21 cellular contexts compared by ENCODE assay signal in the genomic region with DNA sequence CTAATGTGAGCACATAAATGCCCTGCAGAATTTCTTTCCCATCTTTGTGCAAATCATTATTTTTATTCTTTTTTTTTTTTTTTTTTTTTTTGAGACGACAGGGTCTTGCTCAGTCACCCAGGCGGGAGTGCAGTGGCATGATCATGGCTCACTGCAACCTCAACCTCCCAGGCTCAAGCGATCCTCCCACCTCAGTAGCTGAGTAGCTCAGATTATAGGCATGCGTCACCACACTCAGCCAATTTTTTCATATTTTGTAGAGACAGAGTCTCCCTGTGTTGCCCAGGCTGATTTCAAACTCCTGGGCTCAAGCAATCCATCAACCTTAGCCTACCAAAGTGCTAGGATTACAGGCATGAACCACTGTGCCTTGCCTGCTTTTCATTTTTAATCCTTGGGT.
"Had no signal": no experiment of that assay in that cellular context is flagged by ENCODE, and none has a peak within 500 bp of the region (broad histone marks: within the 10 kb centered on the region; RNA-seq: fewer than 3 reads in every experiment).

No MANE protein-coding gene starts in this region.

- FAIRE-seq: colon had no signal

- H3K4me3 ChIP-seq: heart right ventricle, uterus had no signal

- ATAC-seq: activated CD4-positive, alpha-beta T cell treated with anti-CD3 and anti-CD28 coated beads for 36 hours; activated T-cell treated with anti-CD3 and anti-CD28 coated beads, Interleukin-2, amount 50 U/mL, for 4 hours; left colon; WTC11 had no signal

- H3K27ac ChIP-seq: epithelial cell of prostate had no signal

- H3K9me3 ChIP-seq: heart right ventricle, uterus had no signal

- H3K27me3 ChIP-seq: heart right ventricle, uterus had no signal

- H3K36me3 ChIP-seq: uterus had no signal

- DNase-seq: activated CD4-positive, alpha-beta T cell treated with anti-CD3 and anti-CD28 coated beads for 36 hours; activated CD4-positive, alpha-beta T cell treated with anti-CD3 and anti-CD28 coated beads, Interleukin-2, amount 50 U/mL, for 4 hours; activated CD8-positive, alpha-beta memory T cell treated with anti-CD3 and anti-CD28 coated beads, Interleukin-2, amount 50 U/mL, for 48 hours; activated naive CD4-positive, alpha-beta T cell; activated naive CD8-positive, alpha-beta T cell treated with anti-CD3 and anti-CD28 coated beads, Interleukin-2, amount 10 ng/mL, durations not matched to agents 7 days and 5 days; activated T-cell treated with anti-CD3 and anti-CD28 coated beads, Interleukin-2, amount 50 U/mL, for 4 hours; amygdala; central memory CD4-positive, alpha-beta T cell; endodermal cell; heart right ventricle; islet precursor cell; left colon; retina; stimulated activated CD4-positive, alpha-beta T cell treated with anti-CD3 and anti-CD28 coated beads, Interleukin-4, amount 100 ng/mL, for 4 hours; substantia nigra; T1000; trophoblast cell; uterus had no signal
